Comparison of ENCODE assay signal across 8 cellular contexts in the genomic region with DNA sequence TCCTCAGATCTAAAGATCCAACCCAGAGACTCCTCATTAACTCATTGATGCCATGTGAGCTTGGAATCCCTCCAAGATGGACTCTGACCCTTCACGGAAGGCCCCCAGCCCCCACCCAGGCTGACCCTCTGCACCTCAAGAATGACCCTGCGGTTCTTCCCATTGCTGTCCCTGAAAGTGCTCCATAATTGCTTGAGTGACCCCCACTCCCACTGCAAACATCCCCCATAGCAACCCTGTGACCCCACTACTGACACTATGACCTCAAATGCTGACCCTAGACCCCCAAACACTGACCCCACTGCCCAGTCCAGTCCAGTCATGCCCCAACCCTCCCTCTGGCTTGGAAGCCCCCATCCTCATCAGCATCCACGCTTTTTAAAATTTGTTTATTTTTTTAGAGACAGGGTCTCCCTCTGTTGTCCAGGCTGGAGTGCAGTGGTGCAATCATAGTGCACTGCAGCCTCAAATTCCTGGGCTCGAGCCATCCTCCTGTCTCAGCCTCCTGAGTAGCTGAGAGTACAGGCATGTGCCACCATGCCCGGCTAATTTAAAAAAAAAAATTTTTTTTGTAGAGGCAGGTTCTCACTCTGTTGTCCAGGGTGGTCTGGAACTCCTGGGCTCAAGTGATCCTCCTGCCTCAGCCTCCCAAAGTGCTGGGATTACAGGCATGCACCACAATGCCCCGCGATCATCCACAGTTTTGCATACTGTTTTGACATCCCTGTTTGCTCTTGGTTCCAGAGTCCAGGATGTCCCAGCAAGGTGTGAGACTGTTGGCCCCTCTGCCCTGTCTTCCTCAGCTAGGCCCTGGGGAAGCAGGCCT. TPM values are rescaled to one million over a fixed set of nuclear protein-coding genes. Genes with fewer than 3 reads are reported as not detected.
DNase-seq lines count a peak whose midpoint lies in the region; ATAC-seq and TF ChIP-seq lines count a peak whose summit lies in the region.

No MANE protein-coding gene starts in this region.

- no TSS peak for BruUV-seq in OCI-LY7 (replicated peaks; lab: Mats Ljungman, UMichigan)

- no peaks in the 10 kb centered on the region for H3K9me3 ChIP-seq in CD8-positive, alpha-beta memory T cell (ENCODE audit: low read length)
- H3K9me3 ChIP-seq in OCI-LY7 (ENCODE audit: low read length) (no peaks in the 10 kb centered on the region), parathyroid adenoma (ENCODE audit: control insufficient read depth, low read length) (no peaks in the 10 kb centered on the region)

- H3K27ac Mint-ChIP-seq in CD8-positive, alpha-beta memory T cell: peak overlapping the region in 7 of 8 donors; percentile 22 to 86 (median 43)

- no peaks in the 10 kb centered on the region for H3K9me2 ChIP-seq in OCI-LY7 (ENCODE audit: insufficient read depth, low read length)

- no peak for TF ChIP-seq POLR2A in erythroblast (IDR thresholded peaks at IDR 0.05; ENCODE audit: low read length)

- H3K36me3 Mint-ChIP-seq in CD8-positive, alpha-beta memory T cell: peaks cover 0 to 6% (median 0%) of the 10 kb centered on the region in 3 donors

- H3K9ac ChIP-seq in parathyroid adenoma: no peak overlapping the region

- CTCF ChIA-PET in CD8-positive, alpha-beta memory T cell (lab: Charles Lee): interaction anchor here (1.1 to 2.2 kb wide), 3 partner anchors 11 to 217 kb away, joined by 3 to 5 read pairs (median 3); a partner anchor contains a TSS
- CTCF ChIA-PET in OCI-LY7 (lab: Charles Lee; ENCODE audit: unreplicated experiment): no interaction called here

- peaks cover 0 to 4% (median 0%) of the 10 kb centered on the region in 5 donors for H3K9me3 Mint-ChIP-seq in CD8-positive, alpha-beta memory T cell

- peak overlapping the region; percentile 57 to 88 (median 77) for H3K4me3 Mint-ChIP-seq in CD8-positive, alpha-beta memory T cell

- TF ChIP-seq CTCF in OCI-LY7 (conservative IDR thresholded peaks at IDR 0.05; ENCODE audit: low read length): peak; percentile 32
- TF ChIP-seq CTCF in parathyroid adenoma (IDR thresholded peaks at IDR 0.05): no peak

- POLR2A ChIA-PET in CD8-positive, alpha-beta memory T cell (lab: Charles Lee): no interaction called here
- POLR2A ChIA-PET in OCI-LY7 (lab: Charles Lee): no interaction called here

- intact Hi-C loops in OCI-LY7 (cut with micrococcal nuclease; ENCODE audit: unreplicated experiment): loop anchor here (1.0 kb wide), 1 partner anchor 14 kb away; a partner anchor contains a TSS

- ATAC-seq in HG03175 (IDR thresholded peaks at IDR 0.05; ENCODE audit: unreplicated experiment) (no peak), HG02610 (IDR thresholded peaks at IDR 0.05; ENCODE audit: unreplicated experiment) (no peak)

- no peak for DNase-seq in CD8-positive, alpha-beta memory T cell
- DNase-seq in OCI-LY7 (ENCODE audit: low spot score) (no peak), erythroblast (lab: John Stamatoyannopoulos, UW) (peak; percentile 62 to 63), HK-2 (ENCODE audit: unreplicated experiment) (no peak), kidney tubule cell (ENCODE audit: low spot score) (no peak)

- H3K79me2 ChIP-seq in OCI-LY7 (ENCODE audit: insufficient read depth, low read depth, low read length) (peaks cover 17% of the 10 kb centered on the region), parathyroid adenoma (no peaks in the 10 kb centered on the region)

- H3K36me3 ChIP-seq in CD8-positive, alpha-beta memory T cell (ENCODE audit: insufficient read depth, low read length): no peaks in the 10 kb centered on the region
- H3K36me3 ChIP-seq in OCI-LY7 (ENCODE audit: insufficient read depth, low read length) (peaks cover 24% of the 10 kb centered on the region), parathyroid adenoma (ENCODE audit: control insufficient read depth, insufficient read depth, low read length) (no peaks in the 10 kb centered on the region)

- peak overlapping the region; percentile 85 for H3K4me2 ChIP-seq in OCI-LY7 (ENCODE audit: low read length)
- H3K4me2 ChIP-seq in parathyroid adenoma (ENCODE audit: low read length): peak overlapping the region; percentile 61

- H3K27me3 ChIP-seq in CD8-positive, alpha-beta memory T cell (ENCODE audit: insufficient read depth, low read length, poor library complexity, severe bottlenecking): peaks cover 6% of the 10 kb centered on the region
- no peaks in the 10 kb centered on the region for H3K27me3 ChIP-seq in parathyroid adenoma (ENCODE audit: control insufficient read depth, insufficient read depth, low read length)

- H3K4me3 ChIP-seq in CD8-positive, alpha-beta memory T cell (ENCODE audit: low read length): peak overlapping the region; percentile 70
- H3K4me3 ChIP-seq in OCI-LY7 (ENCODE audit: low read depth, low read length, poor library complexity, severe bottlenecking) (peak overlapping the region; percentile 83), parathyroid adenoma (ENCODE audit: low read depth, low read length) (peak overlapping the region; percentile 29)

- H3K4me1 Mint-ChIP-seq in CD8-positive, alpha-beta memory T cell: peaks cover 40 to 73% (median 44%) of the 10 kb centered on the region in 3 donors

- H3K27me3 Mint-ChIP-seq in CD8-positive, alpha-beta memory T cell: peaks cover 14 to 15% of the 10 kb centered on the region in 2 donors

- H3K4me1 ChIP-seq in CD8-positive, alpha-beta memory T cell (ENCODE audit: insufficient read depth, low read length): peaks cover 67% of the 10 kb centered on the region
- H3K4me1 ChIP-seq in OCI-LY7 (ENCODE audit: insufficient read depth, low read length, poor library complexity, severe bottlenecking): peaks cover 79% of the 10 kb centered on the region
- peaks cover 9% of the 10 kb centered on the region for H3K4me1 ChIP-seq in parathyroid adenoma

- H3K27ac ChIP-seq in CD8-positive, alpha-beta memory T cell (ENCODE audit: low read depth, low read length): peak overlapping the region; percentile 88
- peak overlapping the region; percentile 96 for H3K27ac ChIP-seq in OCI-LY7 (ENCODE audit: low read depth, low read length, poor library complexity, severe bottlenecking)
- peak overlapping the region; percentile 29 for H3K27ac ChIP-seq in parathyroid adenoma

- no peaks in the 10 kb centered on the region for H4K20me1 ChIP-seq in OCI-LY7 (ENCODE audit: insufficient read depth, low read length)

- H2AFZ ChIP-seq in OCI-LY7 (ENCODE audit: low read length) (no peak overlapping the region; the same call in 1 of the 2 replicates), parathyroid adenoma (peak overlapping the region; percentile 87)

RNA-seq across cellular contexts. Expression of a gene that starts 0.9 kb away (rescaled TPM):
- 1 to 10 TPM; 2.3 to 2.5 TPM for total RNA-seq in CD8-positive, alpha-beta memory T cell
- polyA plus RNA-seq in CD8-positive, alpha-beta memory T cell: 4.1 TPM
- total RNA-seq in OCI-LY7 (2014; rRNA removed; shearing (Covaris generic)): 66.8 and 75.5 TPM in 2 replicates
- 70.4 and 72.5 TPM in 2 replicates for total RNA-seq in OCI-LY7 (2022)

RNA-seq across cellular contexts. Expression of a gene that starts 14.7 kb away (rescaled TPM):
- 100 to 1,000 TPM; 138 TPM for total RNA-seq in CD8-positive, alpha-beta memory T cell
- polyA plus RNA-seq in CD8-positive, alpha-beta memory T cell: 18.2 TPM
- 39.2 and 56.8 TPM in 2 replicates for total RNA-seq in OCI-LY7 (2014; rRNA removed; shearing (Covaris generic))
- 38.2 and 50.4 TPM in 2 replicates for total RNA-seq in OCI-LY7 (2022)

RNA-seq across cellular contexts. Expression of a gene that starts 16.3 kb away (rescaled TPM):
- 100 to 1,000 TPM in 1 of 2 experiments, 10 to 100 TPM in 1; 89.9 to 111 TPM for total RNA-seq in CD8-positive, alpha-beta memory T cell
- 3.9 TPM for polyA plus RNA-seq in CD8-positive, alpha-beta memory T cell
- 46.5 and 56.3 TPM in 2 replicates for total RNA-seq in OCI-LY7 (2014; rRNA removed; shearing (Covaris generic))
- 40.4 and 52.9 TPM in 2 replicates for total RNA-seq in OCI-LY7 (2022)

RNA-seq across cellular contexts. Expression of a gene that starts 48.4 kb away (rescaled TPM):
- total RNA-seq in CD8-positive, alpha-beta memory T cell: 10 to 100 TPM; 60.9 to 63.7 TPM
- polyA plus RNA-seq in CD8-positive, alpha-beta memory T cell: 58.7 TPM
- total RNA-seq in OCI-LY7 (2014; rRNA removed; shearing (Covaris generic)): 67.8 and 91.7 TPM in 2 replicates
- total RNA-seq in OCI-LY7 (2022): 41.6 and 45.4 TPM in 2 replicates

RNA-seq across cellular contexts. Expression of a gene that starts 48.4 kb away (rescaled TPM):
- total RNA-seq in CD8-positive, alpha-beta memory T cell: 100 to 1,000 TPM; 102 to 111 TPM
- polyA plus RNA-seq in CD8-positive, alpha-beta memory T cell: 277 TPM
- 61.6 and 64.3 TPM in 2 replicates for total RNA-seq in OCI-LY7 (2014; rRNA removed; shearing (Covaris generic))
- 79.5 and 89.0 TPM in 2 replicates for total RNA-seq in OCI-LY7 (2022)

Comparison
In these comparisons a context has a peak if more than half of its experiments do, and no peak if none do; other contexts are left out.
1. DNase-seq: peak in erythroblast (2 of 2); none in CD8-positive, alpha-beta memory T cell (0 of 5), OCI-LY7 (single experiment), HK-2 (single experiment) and kidney tubule cell (single experiment).
2. H3K27ac ChIP-seq: peak in every context shown above with its lines; median percentile 96 in OCI-LY7; 88 in CD8-positive, alpha-beta memory T cell; 29 in parathyroid adenoma.
3. H3K4me3 ChIP-seq: peak in every context shown above with its lines; median percentile 83 in OCI-LY7; 70 in CD8-positive, alpha-beta memory T cell; 29 in parathyroid adenoma.
4. RNA of a gene that starts 0.9 kb away (total RNA-seq): 66.8 to 75.5 TPM in OCI-LY7; 2.3 to 2.5 TPM in CD8-positive, alpha-beta memory T cell; every median in the first group is over 10 times any median in the second.